Comparison of ENCODE assay signal across 7 cellular contexts in the genomic region with DNA sequence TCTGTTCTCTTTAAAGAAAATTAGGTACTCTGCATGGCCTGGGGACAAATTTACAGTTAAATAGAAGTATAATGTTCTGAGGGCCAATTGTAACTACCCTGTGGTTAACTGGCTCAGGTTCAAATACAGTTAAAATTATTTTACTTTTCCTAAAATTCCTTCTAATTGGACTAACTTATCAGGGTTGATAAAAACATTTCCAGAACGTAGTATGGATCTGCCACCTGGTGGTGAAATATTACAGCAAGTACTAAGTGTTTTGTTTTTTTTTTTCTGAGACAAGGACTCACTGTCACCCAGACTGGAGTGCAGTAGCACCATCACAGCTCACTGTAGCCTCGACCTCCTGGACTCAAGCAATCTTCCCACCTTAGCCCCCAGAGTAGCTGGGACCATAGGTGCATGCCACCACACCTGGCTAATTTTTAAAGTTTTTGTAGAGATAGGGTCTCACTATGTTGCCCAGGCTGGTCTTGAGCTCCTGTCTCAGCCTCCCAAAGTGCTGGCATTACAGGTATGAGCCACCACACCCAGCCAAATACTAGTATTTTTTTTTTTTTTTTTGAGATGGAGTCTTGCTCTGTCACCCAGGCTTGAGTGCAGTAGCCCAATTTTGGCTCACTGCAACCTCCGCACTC. TPM values are rescaled to one million over a fixed set of nuclear protein-coding genes. Genes with fewer than 3 reads are reported as not detected.
DNase-seq lines count a peak whose midpoint lies in the region; ATAC-seq and TF ChIP-seq lines count a peak whose summit lies in the region.

No MANE protein-coding gene starts in this region.

- H3K79me2 ChIP-seq in DND-41 (ENCODE audit: insufficient read depth, low read length) (no peaks in the 10 kb centered on the region), neural cell (replicated peaks; ENCODE audit: insufficient read depth, low read length) (peaks cover 51% of the 10 kb centered on the region)

- no peak overlapping the region for H2AFZ ChIP-seq in DND-41 (ENCODE audit: low read depth, low read length)
- no peak overlapping the region for H2AFZ ChIP-seq in neural cell (ENCODE audit: low read depth, low read length)

- no peaks in the 10 kb centered on the region for H3F3A ChIP-seq in neural cell (ENCODE audit: insufficient read depth, low read length, poor library complexity, severe bottlenecking)

- H3K9ac ChIP-seq in DND-41 (ENCODE audit: low read depth, low read length), result no peak overlapping the region
- H3K9ac ChIP-seq in neural cell (ENCODE audit: low read length), result no peak overlapping the region

- ATAC-seq in DND-41 (ENCODE audit: insufficient read depth, low read depth) (no peak), esophagus mucosa (peak; percentile 48)

- H3K36me3 ChIP-seq in DND-41 (ENCODE audit: insufficient read depth, low read length) (no peaks in the 10 kb centered on the region), neural cell (ENCODE audit: insufficient read depth, low read length) (no peaks in the 10 kb centered on the region)

- H3K27me3 ChIP-seq in DND-41 (ENCODE audit: insufficient read depth, low read length, poor library complexity), result no peaks in the 10 kb centered on the region
- no peaks in the 10 kb centered on the region for H3K27me3 ChIP-seq in neural cell (ENCODE audit: insufficient read depth, low read depth, low read length)

- H3K4me3 ChIP-seq in DND-41 (ENCODE audit: low read depth in 1 of 2, low read length in 2 of 2) (no peak overlapping the region), neural cell (ENCODE audit: low read length) (no peak overlapping the region)

- H3K9me2 ChIP-seq in neural cell (ENCODE audit: insufficient read depth, low read length), result no peaks in the 10 kb centered on the region

- peak; percentile 90 for TF ChIP-seq RAD21 in neural cell (conservative IDR thresholded peaks at IDR 0.05)

- DNase-seq in DND-41, result peak; percentile 4
- peak; percentile 42 for DNase-seq in HS-27A (ENCODE audit: low read depth)
- DNase-seq in RKO (ENCODE audit: low spot score), result peak; percentile 72
- no peak for DNase-seq in ureter (ENCODE audit: low spot score)
- no peak for DNase-seq in activated gamma-delta T cell treated with Interleukin-2 at 50 U/mL for 16 hours

- H4K20me1 ChIP-seq in DND-41 (ENCODE audit: insufficient read depth, low read length) (no peaks in the 10 kb centered on the region), neural cell (ENCODE audit: insufficient read depth) (no peaks in the 10 kb centered on the region)

- TF ChIP-seq CTCF in DND-41 (IDR thresholded peaks at IDR 0.05; ENCODE audit: borderline replicate concordance, extremely low read depth, low read length, poor library complexity, severe bottlenecking) (peak; percentile 69), neural cell (IDR thresholded peaks at IDR 0.05; ENCODE audit: poor library complexity, severe bottlenecking) (peak; percentile 85)

- no peaks in the 10 kb centered on the region for H3K4me1 ChIP-seq in DND-41 (ENCODE audit: insufficient read depth, low read length)

- TF ChIP-seq EP300 in neural cell (conservative IDR thresholded peaks at IDR 0.05; ENCODE audit: poor library complexity, severe bottlenecking), result no peak

- H3K27ac ChIP-seq in DND-41 (ENCODE audit: low read length) (no peak overlapping the region), neural cell (ENCODE audit: low read length) (no peak overlapping the region)

- H3K9me3 ChIP-seq in DND-41 (ENCODE audit: insufficient read depth, low read length, severe bottlenecking) (no peaks in the 10 kb centered on the region), neural cell (ENCODE audit: low read length) (no peaks in the 10 kb centered on the region)

- H3K4me2 ChIP-seq in DND-41 (ENCODE audit: insufficient read depth, low read length) (no peak overlapping the region), neural cell (ENCODE audit: low read length) (no peak overlapping the region)

TF ChIP-seq in neural cell, 6 proteins besides CTCF, POLR2A, EP300 and RAD21:
- TF ChIP-seq REST (IDR thresholded peaks at IDR 0.05; ENCODE audit: borderline replicate concordance) (no peak), SMC3 (conservative IDR thresholded peaks at IDR 0.05; ENCODE audit: poor library complexity) (peak; percentile 95), EZH2 (IDR thresholded peaks at IDR 0.05; ENCODE audit: borderline replicate concordance, insufficient read depth, low read length, poor library complexity, severe bottlenecking) (no peak), TAF1 (IDR thresholded peaks at IDR 0.05; ENCODE audit: low read depth) (no peak), POLR2AphosphoS5 (IDR thresholded peaks at IDR 0.05) (no peak), MXI1 (conservative IDR thresholded peaks at IDR 0.05; ENCODE audit: poor library complexity, severe bottlenecking) (no peak)
TF ChIP-seq in neural cell: peak in this region for 1.

RNA-seq across cellular contexts. Expression of gene NEO1, which starts 29.2 kb away (rescaled TPM):
- total RNA-seq in esophagus mucosa (10.6 TPM), ureter (36.0 TPM)
- 52.5 and 57.0 TPM in 2 replicates for polyA plus RNA-seq in neural cell
- polyA minus RNA-seq in neural cell, result 149 and 174 TPM in 2 replicates

Comparison
In these comparisons a context has a peak if more than half of its experiments do, and no peak if none do; other contexts are left out.
1. DNase-seq: peak in DND-41 (single experiment), HS-27A (single experiment) and RKO (single experiment); none in ureter (single experiment) and activated gamma-delta T cell treated with Interleukin-2 at 50 U/mL for 16 hours (single experiment).